In genomic region chr20:63215101-63216040, GRCh38 we compare ENCODE assay signal across 8 cellular contexts. TPM values are rescaled to one million over a fixed set of nuclear protein-coding genes. Genes with fewer than 3 reads are reported as not detected.
DNase-seq lines count a peak whose midpoint lies in the region; ATAC-seq and TF ChIP-seq lines count a peak whose summit lies in the region.

No MANE protein-coding gene starts in this region.

- dilution Hi-C loops in mammary epithelial cell (cut with HindIII; ENCODE audit: low sequenced_read_pairs) = no loop called here

- BruUV-seq in PC-9 (replicated peaks; lab: Mats Ljungman, UMichigan) = no TSS peak
- no TSS peak for BruUV-seq in mammary epithelial cell (replicated peaks; lab: Mats Ljungman, UMichigan)

- TF ChIP-seq CTCF in AG09309 (IDR thresholded peaks at IDR 0.05; ENCODE audit: control insufficient read depth, insufficient read depth, low read depth, low read length, missing control alignments) = peak; percentile 69
- TF ChIP-seq CTCF in GM12872 (IDR thresholded peaks at IDR 0.05; ENCODE audit: insufficient read depth, low read depth, low read length) = peak; percentile 70
- peak; percentile 73 for TF ChIP-seq CTCF in PC-9 (conservative IDR thresholded peaks at IDR 0.05)
- peak; percentile 38 to 55 for TF ChIP-seq CTCF in mammary epithelial cell (conservative IDR thresholded peaks at IDR 0.05 in 1 of 2, IDR thresholded peaks at IDR 0.05 in 1 of 2; ENCODE audit: extremely low read depth in 1 of 2, insufficient read depth in 1 of 2, low read depth in 1 of 2, low read length in 2 of 2)

- H3K36me3 ChIP-seq in PC-9 (ENCODE audit: low read depth) (peaks cover 40% of the 10 kb centered on the region), mammary epithelial cell (ENCODE audit: insufficient read depth, low read length) (peaks cover 13% of the 10 kb centered on the region), stomach smooth muscle (ENCODE audit: control insufficient read depth in 2 of 2, insufficient read depth in 2 of 2, low read length in 2 of 2) (peaks cover 20 to 27% of the 10 kb centered on the region in 2 donors)

- peak overlapping the region; percentile 92 for H3K4me3 ChIP-seq in AG09309 (ENCODE audit: control insufficient read depth, low read depth, low read length)
- H3K4me3 ChIP-seq in PC-9 = peak overlapping the region; percentile 95
- H3K4me3 ChIP-seq in mammary epithelial cell (replicated peaks in 1 of 3; ENCODE audit: insufficient read depth in 1 of 3, low read depth in 2 of 3, low read length in 3 of 3) = peak overlapping the region; percentile 72 to 91 (median 81)
- peak overlapping the region; percentile 82 to 87 for H3K4me3 ChIP-seq in stomach smooth muscle (ENCODE audit: low read length in 2 of 2)

- WGBS in mammary epithelial cell (ENCODE audit: low coverage, missing lambda C conversion rate) = 4% methylated on average over 28 of the region's 81 CpGs

- CTCF ChIA-PET in PC-9 (lab: Charles Lee) = interaction anchor here (0.6 kb wide), 1 partner anchor 34 kb away, joined by 3 read pairs; no protein-coding TSS in a partner anchor
- CTCF ChIA-PET in mammary epithelial cell (lab: Charles Lee; ENCODE audit: low non-redundant PET) = interaction anchor here (0.6 kb wide), 1 partner anchor 16 kb away, joined by 3 read pairs; no protein-coding TSS in a partner anchor

- H3K79me2 ChIP-seq in PC-9 (ENCODE audit: low read depth) = peaks cover 53% of the 10 kb centered on the region
- H3K79me2 ChIP-seq in mammary epithelial cell (ENCODE audit: insufficient read depth, low read length) = peaks cover 56% of the 10 kb centered on the region

- no peaks in the 10 kb centered on the region for H3K9me3 ChIP-seq in PC-9 (ENCODE audit: insufficient read depth, low read depth)
- H3K9me3 ChIP-seq in mammary epithelial cell (replicated peaks; ENCODE audit: insufficient read depth, low read length) = no peaks in the 10 kb centered on the region
- H3K9me3 ChIP-seq in stomach smooth muscle (ENCODE audit: control insufficient read depth in 2 of 2, low read length in 2 of 2) = no peaks in the 10 kb centered on the region

- H3K9ac ChIP-seq in mammary epithelial cell (ENCODE audit: insufficient read depth, low read length) (peak overlapping the region; percentile 84), stomach smooth muscle (ENCODE audit: low read length in 2 of 2) (peak overlapping the region; percentile 78 to 85)

- in situ Hi-C loops in mammary epithelial cell (cut with MboI; ENCODE audit: low sequenced_read_pairs in 2 of 2) = no loop called here

- H3K9me2 ChIP-seq in PC-9 (ENCODE audit: insufficient read depth) = no peaks in the 10 kb centered on the region

- DNase-seq in AG09309 (ENCODE audit: low read depth) (no peak), PC-9 (peak; percentile 48 to 50), mammary epithelial cell (peak; percentile 45), left kidney (ENCODE audit: low read depth, low spot score) (peak; percentile 72), posterior vena cava (ENCODE audit: low spot score) (no peak)

- H3K4me2 ChIP-seq in PC-9 (peak overlapping the region; percentile 93), mammary epithelial cell (ENCODE audit: insufficient read depth, low read depth, low read length) (peak overlapping the region; percentile 95)

- peak overlapping the region; percentile 71 for H2AFZ ChIP-seq in PC-9
- H2AFZ ChIP-seq in mammary epithelial cell (ENCODE audit: low read depth, low read length) = peak overlapping the region; percentile 51

- H3K4me1 ChIP-seq in PC-9 (replicated peaks; ENCODE audit: insufficient read depth) (peaks cover 23% of the 10 kb centered on the region), mammary epithelial cell (ENCODE audit: insufficient read depth, low read length) (peaks cover 35% of the 10 kb centered on the region), stomach smooth muscle (ENCODE audit: control insufficient read depth, insufficient read depth, low read length) (peaks cover 35% of the 10 kb centered on the region)

- POLR2A ChIA-PET in PC-9 (lab: Charles Lee; ENCODE audit: unreplicated experiment) = no interaction called here

- peak; percentile 8 for ATAC-seq in HG03066 (IDR thresholded peaks at IDR 0.05; ENCODE audit: low read depth, unreplicated experiment)

- H3K27ac ChIP-seq in PC-9 (0 out of 2 replicates have a peak overlapping the region, but pooled peaks have one; percentile 7), mammary epithelial cell (ENCODE audit: insufficient read depth, low read depth, low read length) (peak overlapping the region; percentile 68), stomach smooth muscle (ENCODE audit: low read length) (no peak overlapping the region)

- intact Hi-C loops in PC-9 (cut with micrococcal nuclease; ENCODE audit: unreplicated experiment) (no loop called here), mammary epithelial cell (cut with micrococcal nuclease) (loop anchor here (1.0 kb wide), 2 partner anchors 29 to 159 kb away; no protein-coding TSS in a partner anchor), posterior vena cava (cut with DNase I) (no loop called here)

- H3K27me3 ChIP-seq in PC-9 (ENCODE audit: insufficient read depth, low read depth) (peaks cover 9% of the 10 kb centered on the region), mammary epithelial cell (ENCODE audit: insufficient read depth, low read length) (no peaks in the 10 kb centered on the region), stomach smooth muscle (ENCODE audit: control insufficient read depth in 1 of 2, insufficient read depth in 2 of 2, low read length in 2 of 2) (peaks cover 3 to 5% of the 10 kb centered on the region in 2 donors)

- peaks cover 23% of the 10 kb centered on the region; the same call in 1 of the 2 replicates for H3F3A ChIP-seq in PC-9 (ENCODE audit: insufficient read depth, low read depth)

- H4K20me1 ChIP-seq in PC-9 (ENCODE audit: insufficient read depth) (peaks cover 45% of the 10 kb centered on the region), mammary epithelial cell (ENCODE audit: insufficient read depth, low read length) (peaks cover 2% of the 10 kb centered on the region)

RNA-seq across cellular contexts. Expression of gene YTHDF1, which starts 0.6 kb away (rescaled TPM):
- total RNA-seq in PC-9 (2021) (34.5 and 42.6 TPM in 2 replicates), mammary epithelial cell (10 to 100 TPM; 30.3 to 40.4 TPM), posterior vena cava (10 to 100 TPM; 25.2 to 25.7 TPM)
- 26.5 TPM for polyA plus RNA-seq in mammary epithelial cell
- 29.5 TPM for polyA minus RNA-seq in mammary epithelial cell

RNA-seq across cellular contexts. Expression of gene BIRC7, which starts 20.3 kb away (rescaled TPM):
- total RNA-seq in PC-9 (2021) (0.58 TPM in 1 of 2 replicates, not detected in the other), mammary epithelial cell (not detected), posterior vena cava (not detected)
- not detected for polyA plus RNA-seq in mammary epithelial cell
- polyA minus RNA-seq in mammary epithelial cell = not detected

RNA-seq across cellular contexts. Expression of gene NKAIN4, which starts 38.9 kb away (rescaled TPM):
- total RNA-seq in PC-9 (2021) = not detected in 2 replicates
- under 1 TPM in 1 of 2 donors, not detected in 1; 0.28 TPM for total RNA-seq in mammary epithelial cell
- polyA plus RNA-seq in mammary epithelial cell = not detected
- not detected for polyA minus RNA-seq in mammary epithelial cell
- not detected for total RNA-seq in posterior vena cava

RNA-seq across cellular contexts. Expression of gene ARFGAP1, which starts 57.2 kb away (rescaled TPM):
- total RNA-seq in PC-9 (2021) = 89.0 and 101 TPM in 2 replicates
- total RNA-seq in mammary epithelial cell = 10 to 100 TPM; 48.5 to 89.8 TPM
- 34.5 TPM for polyA plus RNA-seq in mammary epithelial cell
- 40.5 TPM for polyA minus RNA-seq in mammary epithelial cell
- 10 to 100 TPM; 58.6 to 62.6 TPM for total RNA-seq in posterior vena cava

Comparison
In these comparisons a context has a peak if more than half of its experiments do, and no peak if none do; other contexts are left out.
1. DNase-seq: peak in PC-9 (2 of 2), mammary epithelial cell (single experiment) and left kidney (single experiment); none in AG09309 (single experiment) and posterior vena cava (single experiment).
2. Peak in every context shown above with its lines, with median percentiles within 50 percentile points of each other: H3K4me3 ChIP-seq and CTCF ChIP-seq.